In genomic region chr1:161915978-161916377, GRCh38 we compare ENCODE assay signal across 22 cellular contexts.
"Had no signal": no experiment of that assay in that cellular context is flagged by ENCODE, and none has a peak within 500 bp of the region (broad histone marks: within the 10 kb centered on the region; RNA-seq: fewer than 3 reads in every experiment).

No MANE protein-coding gene starts in this region.

- FAIRE-seq: colon, keratinocyte had no signal

- H3K27me3 ChIP-seq: dorsolateral prefrontal cortex, gastrocnemius medialis, neural progenitor cell, stomach, thyroid gland had no signal

- H3K4me2 ChIP-seq: neural progenitor cell, smooth muscle cell had no signal

- H3K79me2 ChIP-seq: parathyroid adenoma had no signal

- H2AFZ ChIP-seq: neural progenitor cell, parathyroid adenoma had no signal

- H3K9me3 ChIP-seq: gastrocnemius medialis, stomach, thyroid gland had no signal

- H3K27ac ChIP-seq: dorsolateral prefrontal cortex, gastrocnemius medialis, neural progenitor cell, parathyroid adenoma, stomach, thyroid gland had no signal

- H3K36me3 ChIP-seq: neural progenitor cell, thyroid gland had no signal

- ATAC-seq: esophagus mucosa; gastrocnemius medialis; naive thymus-derived CD4-positive, alpha-beta T cell; sciatic nerve had no signal

- DNase-seq: dorsolateral prefrontal cortex; effector CD4-positive, alpha-beta T cell; foreskin fibroblast; gastrocnemius medialis; head of caudate nucleus; mesendoderm; midbrain; naive thymus-derived CD4-positive, alpha-beta T cell; stimulated activated CD4-positive, alpha-beta T cell treated with anti-CD3 and anti-CD28 coated beads, Interleukin-12 subunit alpha, Interleukin-12 subunit beta, amount 100 ng/mL, for 4 hours; stimulated activated CD4-positive, alpha-beta T cell treated with anti-CD3 and anti-CD28 coated beads, Interleukin-1b, Interleukin-23, amount 100 ng/mL, for 48 hours; stimulated activated CD4-positive, alpha-beta T cell treated with anti-CD3 and anti-CD28 coated beads, Interleukin-4, amount 100 ng/mL, for 1 hour; stimulated activated CD8-positive, alpha-beta memory T cell treated with anti-CD3 and anti-CD28 coated beads, Interleukin-4, amount 100 ng/mL, for 48 hours; stimulated activated naive CD4-positive, alpha-beta T cell; stomach; thyroid gland had no signal

- H3K4me1 ChIP-seq: gastrocnemius medialis, neural progenitor cell, parathyroid adenoma, stomach had no signal

- H3K9ac ChIP-seq: neural progenitor cell, parathyroid adenoma had no signal

- H3K4me3 ChIP-seq: dorsolateral prefrontal cortex, gastrocnemius medialis, neural progenitor cell, smooth muscle cell, stomach, thyroid gland had no signal
